Comparison of ENCODE assay signal across 1 cellular context in genomic region chr1:46401964-46402626, GRCh38.
TF ChIP-seq lines count a peak whose summit lies in the region.

No MANE protein-coding gene starts in this region.

TF ChIP-seq in K562, 482 proteins besides CTCF, POLR2A, EP300 and RAD21 (continued from another document and continues in another):
- 0 out of 2 replicates have a peak, but pooled peaks have one; percentile 28 for TF ChIP-seq ZBTB2 (IDR thresholded peaks at IDR 0.05)
- no peak for TF ChIP-seq NFIX (CRISPR knock-in tag; IDR thresholded peaks at IDR 0.05; ENCODE audit: low read depth)
- no peak for TF ChIP-seq CHD2 (IDR thresholded peaks at IDR 0.05; ENCODE audit: low read depth, low read length)
- TF ChIP-seq TFAP4 (CRISPR knock-in tag; IDR thresholded peaks at IDR 0.05; ENCODE audit: borderline replicate concordance) = peak; percentile 69; the same call in 1 of the 2 replicates
- TF ChIP-seq NCOR1 (IDR thresholded peaks at IDR 0.05) = no peak
- no peak for TF ChIP-seq ZBTB49 (CRISPR knock-in tag; IDR thresholded peaks at IDR 0.05; ENCODE audit: borderline replicate concordance)
- TF ChIP-seq ZNF316 (IDR thresholded peaks at IDR 0.05) = no peak
- TF ChIP-seq MAX (CRISPR knock-in tag; IDR thresholded peaks at IDR 0.05) = peak; percentile 47; the same call in 1 of the 2 replicates
- peak; percentile 42 for TF ChIP-seq NFIC (IDR thresholded peaks at IDR 0.05)
- peak; percentile 46; the same call in 1 of the 2 replicates for TF ChIP-seq SMARCA4 (IDR thresholded peaks at IDR 0.05)
- TF ChIP-seq POU5F1 (IDR thresholded peaks at IDR 0.05; ENCODE audit: borderline replicate concordance, low read depth, low read length, partially characterized antibody) = no peak
- TF ChIP-seq ZBTB33 (CRISPR knock-in tag; IDR thresholded peaks at IDR 0.05) = 0 out of 2 replicates have a peak, but pooled peaks have one; percentile 36
- peak; percentile 44; the same call in 1 of the 2 replicates for TF ChIP-seq GABPB1 (CRISPR knock-in tag; IDR thresholded peaks at IDR 0.05)
- TF ChIP-seq NBN (IDR thresholded peaks at IDR 0.05; ENCODE audit: low read depth) = peak; percentile 70; the same call in 1 of the 2 replicates
- no peak; a peak in 1 of 4 replicates for TF ChIP-seq SRF (CRISPR knock-in tag; IDR thresholded peaks at IDR 0.05)
- TF ChIP-seq FOXM1 (IDR thresholded peaks at IDR 0.05; ENCODE audit: low read depth) = peak; percentile 67
- no peak for TF ChIP-seq FOXM1 (CRISPR knock-in tag; IDR thresholded peaks at IDR 0.05; ENCODE audit: low read depth)
- no peak for TF ChIP-seq IRF9 (tag; IDR thresholded peaks at IDR 0.05)
- TF ChIP-seq ATF1 (CRISPR knock-in tag; IDR thresholded peaks at IDR 0.05) = no peak
- 0 out of 2 replicates have a peak, but pooled peaks have one; percentile 9 for TF ChIP-seq ATF1 (tag; IDR thresholded peaks at IDR 0.05)
- 0 out of 2 replicates have a peak, but pooled peaks have one; percentile 28 for TF ChIP-seq ZNF740 (CRISPR knock-in tag; IDR thresholded peaks at IDR 0.05)
- TF ChIP-seq ZNF740 (tag; IDR thresholded peaks at IDR 0.05) = no peak
- TF ChIP-seq SUPT5H (IDR thresholded peaks at IDR 0.05) = no peak
- no peak for TF ChIP-seq TBL1XR1 (IDR thresholded peaks at IDR 0.05; ENCODE audit: low read length in 2 of 2)
- TF ChIP-seq KAT7 (CRISPR knock-in tag; IDR thresholded peaks at IDR 0.05; ENCODE audit: borderline replicate concordance) = peak; percentile 44; the same call in 1 of the 2 replicates
- TF ChIP-seq NCOA1 (IDR thresholded peaks at IDR 0.05; ENCODE audit: low read depth) = 0 out of 2 replicates have a peak, but pooled peaks have one; percentile 19
- peak; percentile 30; the same call in 1 of the 2 replicates for TF ChIP-seq HLTF (IDR thresholded peaks at IDR 0.05)
- TF ChIP-seq JUNB (CRISPR knock-in tag; conservative IDR thresholded peaks at IDR 0.05) = no peak
- no peak for TF ChIP-seq FOSL1 (tag; conservative IDR thresholded peaks at IDR 0.05)
- TF ChIP-seq VEZF1 (CRISPR knock-in tag; IDR thresholded peaks at IDR 0.05) = peak; percentile 71
- TF ChIP-seq CEBPG (CRISPR knock-in tag; IDR thresholded peaks at IDR 0.05) = no peak
- TF ChIP-seq CEBPG (tag; conservative IDR thresholded peaks at IDR 0.05 in 1 of 2, IDR thresholded peaks at IDR 0.05 in 1 of 2) = peak in 1 of 2 experiments; percentile 77; a peak in 3 of 4 replicates
- TF ChIP-seq KLF1 (tag; IDR thresholded peaks at IDR 0.05) = no peak
- TF ChIP-seq ZEB2 (IDR thresholded peaks at IDR 0.05) = peak; percentile 53; the same call in 1 of the 2 replicates
- TF ChIP-seq ID3 (CRISPR knock-in tag; IDR thresholded peaks at IDR 0.05) = no peak
- 0 out of 2 replicates have a peak, but pooled peaks have one; percentile 19 for TF ChIP-seq ID3 (tag; IDR thresholded peaks at IDR 0.05)
- TF ChIP-seq KLF16 (IDR thresholded peaks at IDR 0.05) = no peak
- no peak for TF ChIP-seq PRMT5 (CRISPR knock-in tag; IDR thresholded peaks at IDR 0.05)
- TF ChIP-seq ATF7 (IDR thresholded peaks at IDR 0.05) = 0 out of 2 replicates have a peak, but pooled peaks have one; percentile 26
- peak in 1 of 2 experiments; percentile 31; a peak in 1 of 4 replicates for TF ChIP-seq NONO (IDR thresholded peaks at IDR 0.05; ENCODE audit: low read depth in 2 of 2, low read length in 1 of 2)
- no peak for TF ChIP-seq XRCC3 (IDR thresholded peaks at IDR 0.05)
- 0 out of 2 replicates have a peak, but pooled peaks have one; percentile 6 for TF ChIP-seq SMAD4 (CRISPR knock-in tag; conservative IDR thresholded peaks at IDR 0.05)
- TF ChIP-seq E2F4 (CRISPR knock-in tag; IDR thresholded peaks at IDR 0.05; ENCODE audit: low read depth) = 0 out of 2 replicates have a peak, but pooled peaks have one; percentile 37
- TF ChIP-seq ARID2 (IDR thresholded peaks at IDR 0.05) = peak; percentile 11; the same call in 1 of the 2 replicates
- TF ChIP-seq RB1 (IDR thresholded peaks at IDR 0.05; ENCODE audit: low read depth) = peak; percentile 69
- no peak for TF ChIP-seq NFE2L1 (tag; IDR thresholded peaks at IDR 0.05; ENCODE audit: borderline replicate concordance, low read depth)
- no peak for TF ChIP-seq POLR2AphosphoS2 (IDR thresholded peaks at IDR 0.05; ENCODE audit: low read length)
- no peak for TF ChIP-seq ZNF23 (CRISPR knock-in tag; IDR thresholded peaks at IDR 0.05)
- TF ChIP-seq NEUROD1 (IDR thresholded peaks at IDR 0.05; ENCODE audit: borderline replicate concordance, low read depth, low read length, partially characterized antibody) = peak; percentile 96
